Comparison of ENCODE assay signal across 2 cellular contexts in genomic region chr5:88480245-88480644, GRCh38.
TF ChIP-seq lines count a peak whose summit lies in the region.

No MANE protein-coding gene starts in this region.

TF ChIP-seq in SK-N-SH, 30 proteins besides CTCF, POLR2A, EP300 and RAD21 (continued from another document):
- TF ChIP-seq TCF12 (IDR thresholded peaks at IDR 0.05) (no peak), FOSL2 (IDR thresholded peaks at IDR 0.05; ENCODE audit: borderline replicate concordance, low read depth) (no peak), MXI1 (IDR thresholded peaks at IDR 0.05; ENCODE audit: low read depth, low read length) (no peak), NRF1 (IDR thresholded peaks at IDR 0.05; ENCODE audit: low read depth, low read length) (no peak), POLR2AphosphoS5 (IDR thresholded peaks at IDR 0.05; ENCODE audit: low read depth, low read length) (no peak)
- TF ChIP-seq, protein P1, sequence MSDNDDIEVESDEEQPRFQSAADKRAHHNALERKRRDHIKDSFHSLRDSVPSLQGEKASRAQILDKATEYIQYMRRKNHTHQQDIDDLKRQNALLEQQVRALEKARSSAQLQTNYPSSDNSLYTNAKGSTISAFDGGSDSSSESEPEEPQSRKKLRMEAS (IDR thresholded peaks at IDR 0.05; ENCODE audit: low read depth) = no peak
- TF ChIP-seq, protein P2, sequence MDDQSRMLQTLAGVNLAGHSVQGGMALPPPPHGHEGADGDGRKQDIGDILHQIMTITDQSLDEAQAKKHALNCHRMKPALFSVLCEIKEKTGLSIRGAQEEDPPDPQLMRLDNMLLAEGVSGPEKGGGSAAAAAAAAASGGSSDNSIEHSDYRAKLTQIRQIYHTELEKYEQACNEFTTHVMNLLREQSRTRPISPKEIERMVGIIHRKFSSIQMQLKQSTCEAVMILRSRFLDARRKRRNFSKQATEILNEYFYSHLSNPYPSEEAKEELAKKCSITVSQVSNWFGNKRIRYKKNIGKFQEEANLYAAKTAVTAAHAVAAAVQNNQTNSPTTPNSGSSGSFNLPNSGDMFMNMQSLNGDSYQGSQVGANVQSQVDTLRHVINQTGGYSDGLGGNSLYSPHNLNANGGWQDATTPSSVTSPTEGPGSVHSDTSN (IDR thresholded peaks at IDR 0.05) = no peak
- TF ChIP-seq, protein P3, sequence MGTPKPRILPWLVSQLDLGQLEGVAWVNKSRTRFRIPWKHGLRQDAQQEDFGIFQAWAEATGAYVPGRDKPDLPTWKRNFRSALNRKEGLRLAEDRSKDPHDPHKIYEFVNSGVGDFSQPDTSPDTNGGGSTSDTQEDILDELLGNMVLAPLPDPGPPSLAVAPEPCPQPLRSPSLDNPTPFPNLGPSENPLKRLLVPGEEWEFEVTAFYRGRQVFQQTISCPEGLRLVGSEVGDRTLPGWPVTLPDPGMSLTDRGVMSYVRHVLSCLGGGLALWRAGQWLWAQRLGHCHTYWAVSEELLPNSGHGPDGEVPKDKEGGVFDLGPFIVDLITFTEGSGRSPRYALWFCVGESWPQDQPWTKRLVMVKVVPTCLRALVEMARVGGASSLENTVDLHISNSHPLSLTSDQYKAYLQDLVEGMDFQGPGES (IDR thresholded peaks at IDR 0.05; ENCODE audit: low read depth, low read length) = no peak
TF ChIP-seq in SK-N-SH: peak in this region for 0.

TF ChIP-seq in SK-N-SH treated with all-trans-retinoic acid at 6 μM for 48 hours, 23 proteins besides CTCF, POLR2A, EP300 and RAD21 (continued from another document):
- TF ChIP-seq CREB5 (CRISPR knock-in tag; IDR thresholded peaks at IDR 0.05; ENCODE audit: low read depth) (no peak), TSHZ2 (CRISPR knock-in tag; IDR thresholded peaks at IDR 0.05) (no peak), ZFP30 (CRISPR knock-in tag; IDR thresholded peaks at IDR 0.05) (no peak), CSRNP3 (CRISPR knock-in tag; IDR thresholded peaks at IDR 0.05) (no peak)
- TF ChIP-seq, protein P4, sequence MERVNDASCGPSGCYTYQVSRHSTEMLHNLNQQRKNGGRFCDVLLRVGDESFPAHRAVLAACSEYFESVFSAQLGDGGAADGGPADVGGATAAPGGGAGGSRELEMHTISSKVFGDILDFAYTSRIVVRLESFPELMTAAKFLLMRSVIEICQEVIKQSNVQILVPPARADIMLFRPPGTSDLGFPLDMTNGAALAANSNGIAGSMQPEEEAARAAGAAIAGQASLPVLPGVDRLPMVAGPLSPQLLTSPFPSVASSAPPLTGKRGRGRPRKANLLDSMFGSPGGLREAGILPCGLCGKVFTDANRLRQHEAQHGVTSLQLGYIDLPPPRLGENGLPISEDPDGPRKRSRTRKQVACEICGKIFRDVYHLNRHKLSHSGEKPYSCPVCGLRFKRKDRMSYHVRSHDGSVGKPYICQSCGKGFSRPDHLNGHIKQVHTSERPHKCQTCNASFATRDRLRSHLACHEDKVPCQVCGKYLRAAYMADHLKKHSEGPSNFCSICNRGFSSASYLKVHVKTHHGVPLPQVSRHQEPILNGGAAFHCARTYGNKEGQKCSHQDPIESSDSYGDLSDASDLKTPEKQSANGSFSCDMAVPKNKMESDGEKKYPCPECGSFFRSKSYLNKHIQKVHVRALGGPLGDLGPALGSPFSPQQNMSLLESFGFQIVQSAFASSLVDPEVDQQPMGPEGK (CRISPR knock-in tag; IDR thresholded peaks at IDR 0.05; ENCODE audit: borderline replicate concordance) = no peak
